In the genomic region with DNA sequence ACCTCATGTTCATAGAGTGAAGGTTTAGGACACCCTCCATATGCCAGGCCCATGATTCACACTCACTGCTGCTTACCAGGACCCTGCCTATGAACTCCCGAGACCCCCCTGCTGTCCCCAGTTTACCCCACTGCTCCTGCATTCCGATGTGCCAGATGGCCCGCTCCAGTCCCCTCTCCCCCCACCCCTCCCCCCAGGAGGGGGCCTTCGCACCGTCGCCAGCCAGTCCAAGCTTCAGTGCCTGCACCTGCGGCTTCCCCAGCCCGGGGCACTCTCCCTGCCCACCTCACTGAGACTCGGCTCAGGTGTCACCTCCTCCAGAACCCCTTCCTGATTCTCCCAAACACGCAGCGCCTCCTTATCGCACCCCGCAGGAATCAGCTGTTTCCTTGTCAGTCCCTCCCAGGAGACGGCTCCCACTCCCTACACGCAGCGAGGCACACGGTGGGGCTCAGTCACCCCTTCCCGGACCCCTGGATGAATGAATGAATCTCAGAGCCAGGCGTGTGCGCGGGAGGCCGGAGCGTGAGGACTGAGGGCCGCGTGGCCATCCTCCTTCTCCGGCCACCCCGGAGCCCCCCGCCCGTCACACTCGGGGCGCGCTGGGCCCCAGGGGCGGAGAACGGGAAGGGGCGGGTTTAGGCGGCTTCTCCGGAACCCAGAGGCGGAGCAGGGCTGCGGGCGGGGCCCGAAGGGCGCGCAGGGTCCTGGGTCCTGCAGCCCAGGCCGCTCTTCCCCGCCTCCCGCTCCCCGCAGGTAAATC, we compare ENCODE assay signal across 8 cellular contexts.
DNase-seq lines count a peak whose midpoint lies in the region; ATAC-seq and TF ChIP-seq lines count a peak whose summit lies in the region.

No MANE protein-coding gene starts in this region.

- ATAC-seq in GM21786 (IDR thresholded peaks at IDR 0.05; ENCODE audit: unreplicated experiment) (peak; percentile 39), GM21367 (IDR thresholded peaks at IDR 0.05; ENCODE audit: unreplicated experiment) (no peak)

- no peak for TF ChIP-seq CTCF in VCaP (conservative IDR thresholded peaks at IDR 0.05)

- peak; percentile 64 for DNase-seq in EL
- DNase-seq in MV-4-11 (lab: John Stamatoyannopoulos, UW), result peak; percentile 37
- DNase-seq in central memory CD4-positive, alpha-beta T cell, result peak; percentile 53
- peak; percentile 40 for DNase-seq in stimulated activated CD4-positive, alpha-beta T cell treated with anti-CD3 and anti-CD28 coated beads, Interleukin-2, amount 100 ng/mL, for 4 hours (ENCODE audit: low read depth)

- no peaks in the 10 kb centered on the region for H3K27me3 ChIP-seq in layer of hippocampus (ENCODE audit: control insufficient read depth, insufficient read depth, low read length)

- H3K27ac ChIP-seq in VCaP, result peak overlapping the region; percentile 94
- H3K27ac ChIP-seq in layer of hippocampus (ENCODE audit: low read depth, low read length), result peak overlapping the region; percentile 73
